In genomic region chr7:74572301-74573090, GRCh38 we compare ENCODE assay signal across 13 cellular contexts.
A peak's percentile ranks its signal among the peaks of the same experiment; 100 is the strongest.
DNase-seq lines count a peak whose midpoint lies in the region; ATAC-seq, FAIRE-seq and TF ChIP-seq lines count a peak whose summit lies in the region.
"Had no signal": no experiment of that assay in that cellular context is flagged by ENCODE, and none has a peak within 500 bp of the region (broad histone marks: within the 10 kb centered on the region; RNA-seq: fewer than 3 reads in every experiment).

No MANE protein-coding gene starts in this region.

- POLR2A ChIA-PET in HCT116 (lab: Charles Lee): no interaction called here

- H3K4me1 Mint-ChIP-seq in astrocyte (ENCODE audit: low read depth, unreplicated experiment): peaks cover 14% of the 10 kb centered on the region
- H3K4me1 Mint-ChIP-seq in stimulated activated memory B cell treated with anti-CD40 and anti-IgM and Interleukin-4, amounts not matched to agents 10 μg/mL and 1 μg/mL and 100 μg/mL, for 72 hours: no peaks in the 10 kb centered on the region

- no peaks in the 10 kb centered on the region for H3K9me3 Mint-ChIP-seq in astrocyte (ENCODE audit: unreplicated experiment)
- H3K9me3 Mint-ChIP-seq in stimulated activated memory B cell treated with anti-CD40 and anti-IgM and Interleukin-4, amounts not matched to agents 10 μg/mL and 1 μg/mL and 100 μg/mL, for 72 hours: no peaks in the 10 kb centered on the region
- H3K9me3 Mint-ChIP-seq: activated CD4-positive, alpha-beta memory T cell treated with anti-CD3 and anti-CD28 coated beads for 36 hours had no signal

- no peaks in the 10 kb centered on the region for H4K20me1 ChIP-seq in HCT116 (ENCODE audit: insufficient read depth)
- peaks cover 2% of the 10 kb centered on the region for H4K20me1 ChIP-seq in astrocyte (ENCODE audit: insufficient read depth, low read length)

- no TSS peak for BruUV-seq in HCT116 (replicated peaks; lab: Mats Ljungman, UMichigan)

- TF ChIP-seq CTCF in HCT116 (IDR thresholded peaks at IDR 0.05 in 2 of 3, conservative IDR thresholded peaks at IDR 0.05 in 1 of 3; ENCODE audit: borderline replicate concordance in 1 of 3, insufficient read depth in 1 of 3, low read depth in 2 of 3, low read length in 2 of 3): no peak
- no peak for TF ChIP-seq CTCF in astrocyte (IDR thresholded peaks at IDR 0.05; ENCODE audit: insufficient read depth, low read depth, low read length)

- no peaks in the 10 kb centered on the region for H3K27me3 Mint-ChIP-seq in astrocyte (ENCODE audit: low read depth, unreplicated experiment)
- peaks cover 22% of the 10 kb centered on the region for H3K27me3 Mint-ChIP-seq in stimulated activated memory B cell treated with anti-CD40 and anti-IgM and Interleukin-4, amounts not matched to agents 10 μg/mL and 1 μg/mL and 100 μg/mL, for 72 hours
- H3K27me3 Mint-ChIP-seq: activated CD4-positive, alpha-beta memory T cell treated with anti-CD3 and anti-CD28 coated beads for 36 hours had no signal

- H3K4me3 ChIP-seq in HCT116 (replicated peaks in 1 of 2; ENCODE audit: low read depth in 1 of 2, low read length in 2 of 2) (no peak overlapping the region), astrocyte (ENCODE audit: insufficient read depth, low read depth, low read length) (no peak overlapping the region), mucosa of stomach (ENCODE audit: low read length) (no peak overlapping the region)

- intact Hi-C loops in HCT116 (cut with micrococcal nuclease): no loop called here

- no peak for TF ChIP-seq POLR2A in HCT116 (IDR thresholded peaks at IDR 0.05; ENCODE audit: borderline replicate concordance, extremely low read depth, insufficient read depth, insufficient read length)

- RAD21 ChIA-PET in HCT116 (lab: Charles Lee; ENCODE audit: low non-redundant PET in 1 of 2, low total read pairs in 2 of 2, uncharacterized antibody in 2 of 2, unreplicated experiment in 2 of 2): no interaction called here

- no peak for FAIRE-seq in astrocyte (lab: Jason Lieb, UNC)
- FAIRE-seq: GM12891, H1 had no signal

- peaks cover 35 to 38% of the 10 kb centered on the region in 2 experiments for H3K4me1 ChIP-seq in HCT116 (ENCODE audit: control insufficient read depth in 1 of 2, insufficient read depth in 2 of 2, low read length in 2 of 2)
- peaks cover 12% of the 10 kb centered on the region for H3K4me1 ChIP-seq in astrocyte (ENCODE audit: insufficient read depth, low read length)
- H3K4me1 ChIP-seq in mucosa of stomach (ENCODE audit: control insufficient read depth, insufficient read depth, low read length): peaks cover 46% of the 10 kb centered on the region

- CTCF ChIA-PET in HCT116 (lab: Charles Lee): no interaction called here

- peak overlapping the region; percentile 55 for H3K27ac Mint-ChIP-seq in astrocyte (ENCODE audit: unreplicated experiment)
- no peak overlapping the region for H3K27ac Mint-ChIP-seq in stimulated activated memory B cell treated with anti-CD40 and anti-IgM and Interleukin-4, amounts not matched to agents 10 μg/mL and 1 μg/mL and 100 μg/mL, for 72 hours
- H3K27ac Mint-ChIP-seq: activated CD4-positive, alpha-beta memory T cell treated with anti-CD3 and anti-CD28 coated beads for 36 hours had no signal

- ATAC-seq in HCT116 (peak; percentile 43; the same call in 1 of the 2 replicates), GM21367 (IDR thresholded peaks at IDR 0.05; ENCODE audit: unreplicated experiment) (no peak), HG03565 (IDR thresholded peaks at IDR 0.05; ENCODE audit: unreplicated experiment) (no peak)
- no peak for ATAC-seq in stimulated activated memory B cell treated with anti-CD40 and anti-IgM and Interleukin-4, amounts not matched to agents 10 μg/mL and 1 μg/mL and 100 μg/mL, for 72 hours

- no peak for TF ChIP-seq RAD21 in HCT116 (IDR thresholded peaks at IDR 0.05; ENCODE audit: low read depth)

- H3K36me3 ChIP-seq in HCT116 (ENCODE audit: control insufficient read depth in 1 of 2, insufficient read depth in 2 of 2, low read length in 2 of 2) (no peaks in the 10 kb centered on the region), astrocyte (ENCODE audit: insufficient read depth, low read length) (no peaks in the 10 kb centered on the region), mucosa of stomach (ENCODE audit: control insufficient read depth, insufficient read depth, low read length) (no peaks in the 10 kb centered on the region)

- H2AFZ ChIP-seq in HCT116 (ENCODE audit: low read depth, low read length, poor library complexity, severe bottlenecking) (no peak overlapping the region), astrocyte (ENCODE audit: low read depth, low read length) (no peak overlapping the region)

- H3K9ac ChIP-seq in HCT116 (ENCODE audit: low read length) (no peak overlapping the region), astrocyte (ENCODE audit: low read length) (no peak overlapping the region), mucosa of stomach (ENCODE audit: low read length) (peak overlapping the region; percentile 2)

- H3K79me2 ChIP-seq in HCT116 (ENCODE audit: insufficient read depth, low read length): no peaks in the 10 kb centered on the region
- H3K79me2 ChIP-seq in astrocyte (ENCODE audit: insufficient read depth, low read length): no peaks in the 10 kb centered on the region

- H3K27me3 ChIP-seq in HCT116 (ENCODE audit: insufficient read depth, low read length) (no peaks in the 10 kb centered on the region), astrocyte (ENCODE audit: insufficient read depth, low read length) (no peaks in the 10 kb centered on the region), mucosa of stomach (ENCODE audit: control insufficient read depth, insufficient read depth, low read length) (no peaks in the 10 kb centered on the region)

- peaks cover 15% of the 10 kb centered on the region for H3K36me3 Mint-ChIP-seq in astrocyte (ENCODE audit: low read depth, unreplicated experiment)
- no peaks in the 10 kb centered on the region for H3K36me3 Mint-ChIP-seq in stimulated activated memory B cell treated with anti-CD40 and anti-IgM and Interleukin-4, amounts not matched to agents 10 μg/mL and 1 μg/mL and 100 μg/mL, for 72 hours
- H3K36me3 Mint-ChIP-seq: activated CD4-positive, alpha-beta memory T cell treated with anti-CD3 and anti-CD28 coated beads for 36 hours had no signal

- no peaks in the 10 kb centered on the region for H3K9me2 ChIP-seq in HCT116 (ENCODE audit: insufficient read depth)

- H3K27ac ChIP-seq in HCT116 (ENCODE audit: low read depth, low read length): peak overlapping the region; percentile 13; the same call in 1 of the 2 replicates
- H3K27ac ChIP-seq in astrocyte (ENCODE audit: low read depth, low read length): no peak overlapping the region

- DNase-seq in A172 (ENCODE audit: low spot score) (peak; percentile 62), HCT116 (ENCODE audit: low read depth, low spot score) (no peak), astrocyte (ENCODE audit: low read depth) (no peak), GM19240 (ENCODE audit: insufficient read length, low spot score) (no peak)
- DNase-seq: activated CD4-positive, alpha-beta memory T cell treated with anti-CD3 and anti-CD28 coated beads for 36 hours; activated gamma-delta T cell; DND-41 had no signal

- H3K4me2 ChIP-seq in HCT116 (ENCODE audit: low read length) (peak overlapping the region; percentile 13; the same call in 1 of the 2 replicates), astrocyte (ENCODE audit: low read length) (no peak overlapping the region)

- no peak overlapping the region for H3K4me3 Mint-ChIP-seq in astrocyte (ENCODE audit: unreplicated experiment)
- no peak overlapping the region for H3K4me3 Mint-ChIP-seq in stimulated activated memory B cell treated with anti-CD40 and anti-IgM and Interleukin-4, amounts not matched to agents 10 μg/mL and 1 μg/mL and 100 μg/mL, for 72 hours
- H3K4me3 Mint-ChIP-seq: activated CD4-positive, alpha-beta memory T cell treated with anti-CD3 and anti-CD28 coated beads for 36 hours had no signal

- H3K9me3 ChIP-seq in HCT116 (ENCODE audit: control insufficient read depth in 1 of 2, insufficient read depth in 1 of 2, low read depth in 1 of 2, low read length in 2 of 2) (no peaks in the 10 kb centered on the region), astrocyte (ENCODE audit: insufficient read depth, low read depth, low read length) (no peaks in the 10 kb centered on the region), mucosa of stomach (ENCODE audit: control insufficient read depth, low read length) (no peaks in the 10 kb centered on the region)

TF ChIP-seq in HCT116, 20 proteins besides CTCF, POLR2A, EP300 and RAD21:
- TF ChIP-seq SP1 (IDR thresholded peaks at IDR 0.05; ENCODE audit: low read depth) (no peak), TCF7L2 (IDR thresholded peaks at IDR 0.05; ENCODE audit: borderline replicate concordance, extremely low read depth, insufficient read depth, insufficient read length) (no peak), JUND (IDR thresholded peaks at IDR 0.05) (no peak)
